Comparison of ENCODE assay signal across 8 cellular contexts in genomic region chr1:121184290-121185127, GRCh38. TPM values are rescaled to one million over a fixed set of nuclear protein-coding genes. Genes with fewer than 3 reads are reported as not detected.
DNase-seq lines count a peak whose midpoint lies in the region; ATAC-seq, FAIRE-seq and TF ChIP-seq lines count a peak whose summit lies in the region.
"Not testable (repeated sequence)": the region's sequence is repeated elsewhere in the genome, so short reads cannot be mapped to it uniquely, and the experiment has no call there.

Gene FAM72B, minus strand, starts transcription at chr1:121184340. Its CDS starts 851 bp downstream, at chr1:121183489.
Gene SRGAP2C, plus strand, starts transcription at chr1:121184975. Its CDS starts 2,472 bp downstream, at chr1:121187447.

- not testable (repeated sequence) for TF ChIP-seq CTCF in Calu3 (IDR thresholded peaks at IDR 0.05; ENCODE audit: unreplicated experiment); OCI-LY1 (IDR thresholded peaks at IDR 0.05; ENCODE audit: low read length); endothelial cell of umbilical vein (IDR thresholded peaks at IDR 0.05; ENCODE audit: extremely low read depth in 1 of 2, insufficient read depth in 1 of 2, low read depth in 1 of 2, low read length in 2 of 2); mesothelial cell of epicardium (IDR thresholded peaks at IDR 0.05; ENCODE audit: unreplicated experiment)

- intact Hi-C loops in Calu3 (cut with micrococcal nuclease; ENCODE audit: unreplicated experiment); endothelial cell of umbilical vein (cut with micrococcal nuclease): not testable (repeated sequence)

- not testable (repeated sequence) for H3F3A ChIP-seq in OCI-LY1 (ENCODE audit: insufficient read depth, low read length)

- H3K27ac Mint-ChIP-seq in Calu3 (ENCODE audit: unreplicated experiment) (peak within 1 kb of the TSS; percentile 75), mesothelial cell of epicardium (peak within 1 kb of the TSS; percentile 97)

- CTCF ChIA-PET in Calu3 (lab: Charles Lee); endothelial cell of umbilical vein (lab: Charles Lee): not testable (repeated sequence)

- not testable (repeated sequence) for H3K27me3 Mint-ChIP-seq in Calu3 (ENCODE audit: unreplicated experiment); mesothelial cell of epicardium (ENCODE audit: low read depth)

- not testable (repeated sequence) for H3K4me1 ChIP-seq in HUES64 (ENCODE audit: insufficient read depth, low read length); OCI-LY1 (ENCODE audit: insufficient read depth, low read length, severe bottlenecking); endothelial cell of umbilical vein (ENCODE audit: control insufficient read depth, extremely low read depth, insufficient read depth, low read length)

- H3K27me3 ChIP-seq in HUES64 (ENCODE audit: insufficient read depth, low read length); OCI-LY1 (ENCODE audit: insufficient read depth, low read length); endothelial cell of umbilical vein (ENCODE audit: control insufficient read depth in 2 of 2, insufficient read depth in 2 of 2, low read length in 2 of 2): not testable (repeated sequence)

- H3K4me3 ChIP-seq in HUES64 (ENCODE audit: low read length) (peak within 1 kb of the TSS; percentile 56), OCI-LY1 (ENCODE audit: low read depth, low read length, poor library complexity, severe bottlenecking) (peak within 1 kb of the TSS; percentile 68), endothelial cell of umbilical vein (replicated peaks in 1 of 3; ENCODE audit: insufficient read depth in 1 of 3, low read depth in 1 of 3, low read length in 3 of 3) (peak within 1 kb of the TSS in 2 of 3 experiments; percentile 36 to 40)

- 0% methylated on average over 31 of the region's 54 CpGs for WGBS in HUES64

- H3K27ac ChIP-seq in HUES64 (ENCODE audit: low read depth, low read length) = peak within 1 kb of the TSS; percentile 64; the same call in 1 of the 2 replicates
- peak within 1 kb of the TSS; percentile 46 for H3K27ac ChIP-seq in OCI-LY1 (ENCODE audit: low read depth, low read length, poor library complexity, severe bottlenecking)
- peak within 1 kb of the TSS; percentile 45 for H3K27ac ChIP-seq in endothelial cell of umbilical vein (ENCODE audit: insufficient read depth, low read depth, low read length)

- dilution Hi-C loops in endothelial cell of umbilical vein (cut with MboI; ENCODE audit: extremely low pct_ligation_motif_present, low sequenced_read_pairs) = not testable (repeated sequence)

- H3K9me3 ChIP-seq in HUES64 (ENCODE audit: insufficient read depth, low read depth, low read length); OCI-LY1 (ENCODE audit: low read length); endothelial cell of umbilical vein (replicated peaks; ENCODE audit: control insufficient read depth, insufficient read depth, low read length): not testable (repeated sequence)

- not testable (repeated sequence) for TF ChIP-seq POLR2A in endothelial cell of umbilical vein (IDR thresholded peaks at IDR 0.05; ENCODE audit: low read depth, low read length)

- not testable (repeated sequence) for H3K9ac ChIP-seq in HUES64 (ENCODE audit: low read depth, low read length); endothelial cell of umbilical vein (replicated peaks; ENCODE audit: extremely low read depth, insufficient read depth, low read length)
- H3K9ac ChIP-seq in OCI-LY1 (ENCODE audit: low read length) = peak within 1 kb of the TSS; percentile 67; the same call in 1 of the 2 replicates

- H3K4me3 Mint-ChIP-seq in Calu3 (ENCODE audit: low read depth, unreplicated experiment) (peak within 1 kb of the TSS; percentile 72), mesothelial cell of epicardium (peak within 1 kb of the TSS; percentile 83)

- H3K36me3 ChIP-seq in HUES64 (ENCODE audit: insufficient read depth, low read length); OCI-LY1 (ENCODE audit: insufficient read depth, low read length); endothelial cell of umbilical vein (ENCODE audit: control insufficient read depth in 2 of 2, extremely low read depth in 1 of 2, insufficient read depth in 2 of 2, low read length in 2 of 2): not testable (repeated sequence)

- peaks cover 14% of the 10 kb centered on the region for H3K36me3 Mint-ChIP-seq in Calu3 (ENCODE audit: insufficient read depth, unreplicated experiment)
- not testable (repeated sequence) for H3K36me3 Mint-ChIP-seq in mesothelial cell of epicardium

- peak; percentile 84 for ATAC-seq in GM21529 (IDR thresholded peaks at IDR 0.05; ENCODE audit: unreplicated experiment)

- POLR2A ChIA-PET in endothelial cell of umbilical vein (lab: Charles Lee) = not testable (repeated sequence)

- not testable (repeated sequence) for H2AFZ ChIP-seq in OCI-LY1 (ENCODE audit: low read length); endothelial cell of umbilical vein (ENCODE audit: low read depth, low read length)

- H3K79me2 ChIP-seq in OCI-LY1 (ENCODE audit: insufficient read depth, low read length); endothelial cell of umbilical vein (ENCODE audit: control insufficient read depth, insufficient read depth, low read length): not testable (repeated sequence)

- H3K9me2 ChIP-seq in OCI-LY1 (ENCODE audit: low read depth, low read length) = not testable (repeated sequence)

- peak; percentile 84 for DNase-seq in Calu3
- DNase-seq in activated CD8-positive, alpha-beta memory T cell treated with anti-CD3 and anti-CD28 coated beads, Interleukin-2, amount 50 U/mL, for 24 hours (ENCODE audit: extremely low read depth) = peak; percentile 85
- peak; percentile 99 for DNase-seq in endothelial cell of umbilical vein (ENCODE audit: low read depth, low spot score)
- DNase-seq in mesothelial cell of epicardium (ENCODE audit: low spot score in 2 of 2, unreplicated experiment in 2 of 2) = peak; percentile 75 to 89
- peak; percentile 71 to 81 for DNase-seq in stimulated activated CD8-positive, alpha-beta memory T cell treated with anti-CD3 and anti-CD28 coated beads, Interleukin-2, amount 100 ng/mL, for 1 hour (ENCODE audit: low read depth in 2 of 2)

- not testable (repeated sequence) for FAIRE-seq in endothelial cell of umbilical vein (lab: Jason Lieb, UNC)

- H3K4me2 ChIP-seq in OCI-LY1 (ENCODE audit: low read length) (peak within 1 kb of the TSS; percentile 57), endothelial cell of umbilical vein (ENCODE audit: insufficient read depth, low read length) (peak within 1 kb of the TSS; percentile 36)

- H3K9me1 ChIP-seq in endothelial cell of umbilical vein (replicated peaks; ENCODE audit: control insufficient read depth, extremely low read depth, insufficient read depth, low read length) = not testable (repeated sequence)

- not testable (repeated sequence) for H3K9me3 Mint-ChIP-seq in Calu3 (ENCODE audit: low read depth, unreplicated experiment); mesothelial cell of epicardium

- BruUV-seq in Calu3 (replicated peaks; lab: Mats Ljungman, UMichigan); endothelial cell of umbilical vein (replicated peaks; lab: Mats Ljungman, UMichigan): not testable (repeated sequence)

- not testable (repeated sequence) for H4K20me1 ChIP-seq in OCI-LY1 (ENCODE audit: insufficient read depth, low read length); endothelial cell of umbilical vein (replicated peaks; ENCODE audit: control insufficient read depth, extremely low read depth, insufficient read depth, low read length)

- not testable (repeated sequence) for H3K4me1 Mint-ChIP-seq in Calu3 (ENCODE audit: low read depth, unreplicated experiment); mesothelial cell of epicardium

RNA-seq across cellular contexts. Expression of gene FAM72B, which starts in this region (rescaled TPM):
- total RNA-seq in Calu3 (2022) (9.6 and 9.8 TPM in 2 replicates), endothelial cell of umbilical vein (4.3 and 6.5 TPM in 2 replicates), mesothelial cell of epicardium (2.2 to 4.1 TPM (median 2.4 TPM) in 3 replicates)
- 9.7 TPM for polyA plus RNA-seq in HUES64 (2013, experiment 1 of 2)
- polyA plus RNA-seq in HUES64 (2013, experiment 2 of 2) = 14.8 TPM
- polyA plus RNA-seq in endothelial cell of umbilical vein = 1.9 and 2.6 TPM in 2 replicates
- polyA plus RNA-seq in endothelial cell of umbilical vein (2011; cell fraction: cytosol; rRNA removed) = 2.8 TPM in 2 replicates
- polyA plus RNA-seq in endothelial cell of umbilical vein (2011; cell fraction: nucleus; rRNA removed) = 7.0 and 7.7 TPM in 2 replicates
- 3.3 and 4.4 TPM in 2 replicates for polyA plus RNA-seq in endothelial cell of umbilical vein (2012)
- polyA minus RNA-seq in endothelial cell of umbilical vein = 6.4 and 9.3 TPM in 2 replicates
- 13.8 TPM for polyA minus RNA-seq in endothelial cell of umbilical vein (2011; cell fraction: cytosol; rRNA and poly(A)+ RNA removed)
- polyA minus RNA-seq in endothelial cell of umbilical vein (2011; cell fraction: nucleus; rRNA and poly(A)+ RNA removed) = 3.1 and 9.3 TPM in 2 replicates

RNA-seq across cellular contexts. Expression of gene SRGAP2C, which starts in this region (rescaled TPM):
- 19.9 and 22.6 TPM in 2 replicates for total RNA-seq in Calu3 (2022)
- polyA plus RNA-seq in HUES64 (2013, experiment 1 of 2) = 6.7 TPM
- polyA plus RNA-seq in HUES64 (2013, experiment 2 of 2) = 10.4 TPM
- 56.4 and 57.8 TPM in 2 replicates for total RNA-seq in endothelial cell of umbilical vein
- 4.6 and 5.6 TPM in 2 replicates for polyA plus RNA-seq in endothelial cell of umbilical vein
- 7.6 and 7.8 TPM in 2 replicates for polyA plus RNA-seq in endothelial cell of umbilical vein (2011; cell fraction: cytosol; rRNA removed)
- 10.2 and 14.0 TPM in 2 replicates for polyA plus RNA-seq in endothelial cell of umbilical vein (2011; cell fraction: nucleus; rRNA removed)
- polyA plus RNA-seq in endothelial cell of umbilical vein (2012) = 15.9 and 17.6 TPM in 2 replicates
- polyA minus RNA-seq in endothelial cell of umbilical vein = 17.6 and 21.6 TPM in 2 replicates
- polyA minus RNA-seq in endothelial cell of umbilical vein (2011; cell fraction: cytosol; rRNA and poly(A)+ RNA removed) = 40.7 TPM
- 28.5 and 29.3 TPM in 2 replicates for polyA minus RNA-seq in endothelial cell of umbilical vein (2011; cell fraction: nucleus; rRNA and poly(A)+ RNA removed)
- 20.9 to 23.3 TPM (median 21.6 TPM) in 3 replicates for total RNA-seq in mesothelial cell of epicardium

Comparison
In these comparisons a context has a peak if more than half of its experiments do, and no peak if none do; other contexts are left out.
1. Peak in every context shown above with its lines: DNase-seq, ATAC-seq, H3K4me3 ChIP-seq and H3K27ac ChIP-seq.